In genomic region chr2:3539836-3540235, GRCh38 we compare ENCODE assay signal across 1 cellular context.
TF ChIP-seq lines count a peak whose summit lies in the region.

No MANE protein-coding gene starts in this region.

TF ChIP-seq in GM23338, 12 proteins besides CTCF, POLR2A, EP300 and RAD21 (continued from another document):
- no peak for TF ChIP-seq REST (IDR thresholded peaks at IDR 0.05; ENCODE audit: unreplicated experiment)
TF ChIP-seq in GM23338: peak in this region for 0.
